Comparison of ENCODE assay signal across 31 cellular contexts in genomic region chrX:8907678-8908077, GRCh38.
"Had no signal": no experiment of that assay in that cellular context is flagged by ENCODE, and none has a peak within 500 bp of the region (broad histone marks: within the 10 kb centered on the region; RNA-seq: fewer than 3 reads in every experiment).

No MANE protein-coding gene starts in this region.

- H3K27ac Mint-ChIP-seq: natural killer cell; nephron; neural progenitor cell; progenitor cell of endocrine pancreas; stimulated activated memory B cell treated with anti-CD40 and anti-IgM and Interleukin-4, amounts not matched to agents 10 μg/mL and 1 μg/mL and 100 μg/mL, for 72 hours; stimulated activated naive CD8-positive, alpha-beta T cell treated with anti-CD3 and anti-CD28 coated beads, Interleukin-15, amount 100 ng/mL, for 72 hours; type B pancreatic cell had no signal

- H3K9me3 Mint-ChIP-seq: natural killer cell; nephron; neural progenitor cell; stimulated activated memory B cell treated with anti-CD40 and anti-IgM and Interleukin-4, amounts not matched to agents 10 μg/mL and 1 μg/mL and 100 μg/mL, for 72 hours; stimulated activated naive CD8-positive, alpha-beta T cell treated with anti-CD3 and anti-CD28 coated beads, Interleukin-15, amount 100 ng/mL, for 72 hours; type B pancreatic cell had no signal

- H3K27me3 ChIP-seq: neural progenitor cell, ovary, right lobe of liver, sigmoid colon, testis, tibial artery, transverse colon, upper lobe of right lung, uterus had no signal

- H3K4me1 Mint-ChIP-seq: natural killer cell; nephron; stimulated activated memory B cell treated with anti-CD40 and anti-IgM and Interleukin-4, amounts not matched to agents 10 μg/mL and 1 μg/mL and 100 μg/mL, for 72 hours; stimulated activated naive CD8-positive, alpha-beta T cell treated with anti-CD3 and anti-CD28 coated beads, Interleukin-15, amount 100 ng/mL, for 72 hours had no signal

- H3K79me2 ChIP-seq: parathyroid adenoma had no signal

- H3K4me3 Mint-ChIP-seq: natural killer cell; nephron; neural progenitor cell; stimulated activated memory B cell treated with anti-CD40 and anti-IgM and Interleukin-4, amounts not matched to agents 10 μg/mL and 1 μg/mL and 100 μg/mL, for 72 hours; stimulated activated naive CD8-positive, alpha-beta T cell treated with anti-CD3 and anti-CD28 coated beads, Interleukin-15, amount 100 ng/mL, for 72 hours; type B pancreatic cell had no signal

- H3K4me2 ChIP-seq: neural progenitor cell had no signal

- H3K36me3 Mint-ChIP-seq: natural killer cell; neural progenitor cell; stimulated activated memory B cell treated with anti-CD40 and anti-IgM and Interleukin-4, amounts not matched to agents 10 μg/mL and 1 μg/mL and 100 μg/mL, for 72 hours; type B pancreatic cell had no signal

- H3K27me3 Mint-ChIP-seq: stimulated activated memory B cell treated with anti-CD40 and anti-IgM and Interleukin-4, amounts not matched to agents 10 μg/mL and 1 μg/mL and 100 μg/mL, for 72 hours; stimulated activated naive CD8-positive, alpha-beta T cell treated with anti-CD3 and anti-CD28 coated beads, Interleukin-15, amount 100 ng/mL, for 72 hours; type B pancreatic cell had no signal

- H3K27ac ChIP-seq: neural progenitor cell, ovary, parathyroid adenoma, psoas muscle, right lobe of liver, sigmoid colon, spleen, suprapubic skin, testis, tibial artery, transverse colon, upper lobe of right lung, uterus had no signal

- H3K9ac ChIP-seq: neural progenitor cell, parathyroid adenoma had no signal

- DNase-seq: natural killer cell; occipital lobe; ovary; posterior cingulate gyrus; psoas muscle; right cardiac atrium; right lobe of liver; sigmoid colon; small intestine; spleen; stimulated activated CD4-positive, alpha-beta T cell treated with anti-CD3 and anti-CD28 coated beads, Interleukin-12 subunit alpha, Interleukin-12 subunit beta, amount 100 ng/mL, for 4 hours; stimulated activated CD4-positive, alpha-beta T cell treated with anti-CD3 and anti-CD28 coated beads, Interleukin-1b, Interleukin-23, amount 100 ng/mL, for 48 hours; stimulated activated CD4-positive, alpha-beta T cell treated with anti-CD3 and anti-CD28 coated beads, Interleukin-4, amount 100 ng/mL, for 1 hour; stimulated activated CD4-positive, alpha-beta T cell treated with anti-CD3 and anti-CD28 coated beads, Interleukin-4, amount 100 ng/mL, for 4 hours; stimulated activated CD8-positive, alpha-beta memory T cell treated with anti-CD3 and anti-CD28 coated beads, Interleukin-4, amount 100 ng/mL, for 48 hours; stimulated activated naive CD4-positive, alpha-beta T cell; stimulated activated naive CD8-positive, alpha-beta T cell treated with anti-CD3 and anti-CD28 coated beads, Interleukin-15, amount 100 ng/mL, for 72 hours; stimulated activated naive CD8-positive, alpha-beta T cell treated with anti-CD3 and anti-CD28 coated beads, Interleukin-15, Interleukin-2, amounts not matched to agents 100 U/mL and 50 U/mL, for 24 hours; substantia nigra; testis; tibial artery; transverse colon; upper lobe of right lung; uterus had no signal

- H3K4me1 ChIP-seq: neural progenitor cell, psoas muscle, sigmoid colon, spleen, suprapubic skin, testis, tibial artery, transverse colon, upper lobe of right lung, uterus had no signal

- H3K4me3 ChIP-seq: neural progenitor cell, ovary, psoas muscle, right lobe of liver, sigmoid colon, spleen, suprapubic skin, testis, tibial artery, transverse colon, upper lobe of right lung, uterus had no signal

- H3K36me3 ChIP-seq: neural progenitor cell, ovary, right lobe of liver, sigmoid colon, spleen, suprapubic skin, tibial artery, transverse colon, upper lobe of right lung, uterus had no signal

- H2AFZ ChIP-seq: neural progenitor cell, parathyroid adenoma had no signal

- ATAC-seq: natural killer cell; psoas muscle; right cardiac atrium; right lobe of liver; stimulated activated memory B cell treated with anti-CD40 and anti-IgM and Interleukin-4, amounts not matched to agents 10 μg/mL and 1 μg/mL and 100 μg/mL, for 72 hours; stimulated activated naive CD8-positive, alpha-beta T cell treated with anti-CD3 and anti-CD28 coated beads, Interleukin-15, amount 100 ng/mL, for 72 hours; stimulated activated naive CD8-positive, alpha-beta T cell treated with anti-CD3 and anti-CD28 coated beads, Interleukin-15, Interleukin-2, amounts not matched to agents 100 U/mL and 50 U/mL, for 24 hours; upper lobe of right lung had no signal

- H3K9me3 ChIP-seq: ovary, psoas muscle, right lobe of liver, sigmoid colon, spleen, suprapubic skin, testis, tibial artery, transverse colon, upper lobe of right lung, uterus had no signal
